Comparison of ENCODE assay signal across 17 cellular contexts in the genomic region with DNA sequence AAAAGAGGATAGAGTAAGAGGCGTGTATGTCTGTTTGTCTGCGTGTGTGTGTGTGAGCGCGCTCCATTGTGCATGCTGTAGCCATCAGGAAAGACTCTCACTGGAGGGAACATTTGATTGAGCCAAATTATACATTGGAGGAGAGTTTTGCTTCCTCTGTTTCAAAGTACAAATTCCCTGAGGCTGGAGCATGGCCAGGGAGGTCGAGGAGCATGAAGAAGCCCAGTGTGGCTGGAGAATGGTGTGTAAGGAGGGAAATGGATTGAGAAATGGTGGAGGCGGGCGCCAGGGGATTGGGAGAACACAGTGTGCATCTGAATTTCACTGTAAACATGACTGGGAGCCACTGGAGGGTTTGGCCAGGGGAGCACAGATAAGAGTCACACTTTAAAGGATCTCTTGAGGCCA. TPM values are rescaled to one million over a fixed set of nuclear protein-coding genes. Genes with fewer than 3 reads are reported as not detected.
DNase-seq lines count a peak whose midpoint lies in the region; ATAC-seq and TF ChIP-seq lines count a peak whose summit lies in the region.
"Had no signal": no experiment of that assay in that cellular context is flagged by ENCODE, and none has a peak within 500 bp of the region (broad histone marks: within the 10 kb centered on the region; RNA-seq: fewer than 3 reads in every experiment).

No MANE protein-coding gene starts in this region.

- no peak overlapping the region for H3K4me3 Mint-ChIP-seq in mesothelial cell of epicardium
- H3K4me3 Mint-ChIP-seq: CD8-positive, alpha-beta T cell; neural crest cell had no signal

- H3K4me1 ChIP-seq in heart left ventricle = peaks cover 0 to 21% (median 10%) of the 10 kb centered on the region in 12 donors
- peaks cover 11% of the 10 kb centered on the region for H3K4me1 ChIP-seq in lower lobe of right lung
- peaks cover 0 to 12% (median 3%) of the 10 kb centered on the region in 4 donors for H3K4me1 ChIP-seq in tibial nerve
- H3K4me1 ChIP-seq: prostate gland, suprapubic skin had no signal

- peak; percentile 41 to 69 (median 56) for ATAC-seq in heart left ventricle
- peak; percentile 95 to 96 for ATAC-seq in lower lobe of right lung
- ATAC-seq: CD8-positive, alpha-beta T cell had no signal

- H3K9me3 Mint-ChIP-seq in mesothelial cell of epicardium = no peaks in the 10 kb centered on the region
- H3K9me3 Mint-ChIP-seq: CD8-positive, alpha-beta T cell; neural crest cell had no signal

- no peak overlapping the region for H3K27ac Mint-ChIP-seq in mesothelial cell of epicardium
- H3K27ac Mint-ChIP-seq: CD8-positive, alpha-beta T cell had no signal

- no peaks in the 10 kb centered on the region for H3K36me3 Mint-ChIP-seq in mesothelial cell of epicardium
- H3K36me3 Mint-ChIP-seq: CD8-positive, alpha-beta T cell had no signal

- intact Hi-C loops in heart left ventricle (cut with DNase I) (no loop called here), lower lobe of right lung (cut with DNase I) (no loop called here)

- TF ChIP-seq CTCF in cardiac fibroblast (IDR thresholded peaks at IDR 0.05; ENCODE audit: low read depth, low read length) (no peak), heart left ventricle (IDR thresholded peaks at IDR 0.05) (no peak), lower lobe of right lung (IDR thresholded peaks at IDR 0.05) (no peak), tibial nerve (IDR thresholded peaks at IDR 0.05) (no peak), mesothelial cell of epicardium (IDR thresholded peaks at IDR 0.05; ENCODE audit: unreplicated experiment) (no peak)

- H3K27me3 ChIP-seq in heart left ventricle (no peaks in the 10 kb centered on the region), lower lobe of right lung (ENCODE audit: low read depth) (no peaks in the 10 kb centered on the region), tibial nerve (no peaks in the 10 kb centered on the region)

- TF ChIP-seq POLR2A in heart left ventricle (IDR thresholded peaks at IDR 0.05) (no peak), tibial nerve (IDR thresholded peaks at IDR 0.05) (no peak)

- 52 to 69% (median 59%) methylated on average over 7 of the region's 7 CpGs for WGBS in heart left ventricle, 4 donors
- WGBS in tibial nerve, 2 donors = 36 to 53% methylated on average over 7 of the region's 7 CpGs

- H3K27me3 Mint-ChIP-seq in mesothelial cell of epicardium (ENCODE audit: low read depth) = peaks cover 3% of the 10 kb centered on the region

- peak in 1 of 2 donors; percentile 71 for TF ChIP-seq EP300 in tibial nerve (IDR thresholded peaks at IDR 0.05)

- H3K4me3 ChIP-seq in cardiac fibroblast (replicated peaks in 1 of 2; ENCODE audit: low read depth in 2 of 2, low read length in 2 of 2) (no peak overlapping the region), heart left ventricle (no peak overlapping the region), lower lobe of right lung (no peak overlapping the region), tibial nerve (no peak overlapping the region)
- H3K4me3 ChIP-seq: prostate gland, suprapubic skin had no signal

- H3K36me3 ChIP-seq in heart left ventricle = no peaks in the 10 kb centered on the region
- no peaks in the 10 kb centered on the region for H3K36me3 ChIP-seq in lower lobe of right lung
- H3K36me3 ChIP-seq in tibial nerve = no peaks in the 10 kb centered on the region
- H3K36me3 ChIP-seq: prostate gland, suprapubic skin had no signal

- no peaks in the 10 kb centered on the region for H3K9me3 ChIP-seq in heart left ventricle
- no peaks in the 10 kb centered on the region for H3K9me3 ChIP-seq in lower lobe of right lung
- H3K9me3 ChIP-seq in tibial nerve = no peaks in the 10 kb centered on the region
- H3K9me3 ChIP-seq: prostate gland, suprapubic skin had no signal

- H3K27ac ChIP-seq in heart left ventricle (peak overlapping the region in 1 of 12 donors; percentile 9), lower lobe of right lung (peak overlapping the region; percentile 47), tibial nerve (peak overlapping the region in 2 of 4 donors; percentile 27 to 36)
- H3K27ac ChIP-seq: suprapubic skin had no signal

- DNase-seq in cardiac fibroblast (ENCODE audit: low read depth in 2 of 2) (peak; percentile 20 to 88), heart left ventricle (peak in 1 of 5 donors; percentile 47), lower lobe of right lung (peak; percentile 86), tibial nerve (ENCODE audit: low spot score in 2 of 2) (peak; percentile 60 to 79), mesothelial cell of epicardium (ENCODE audit: low spot score in 2 of 2, unreplicated experiment in 2 of 2) (no peak), kidney tubule cell (ENCODE audit: low spot score) (no peak), medulla oblongata (ENCODE audit: extremely low spot score) (no peak)
- DNase-seq: activated CD4-positive, alpha-beta T cell treated with anti-CD3 and anti-CD28 coated beads for 4 hours; CD8-positive, alpha-beta T cell; DMS79; NCI-H1048; NCI-H2029 treated with DMSO at 0.1 percent for 48 hours; NCI-H510A; NK-92 treated with Interleukin-12 subunit alpha and Interleukin-12 subunit beta, amount 100 ng/mL, for 24 hours had no signal

- H3K4me1 Mint-ChIP-seq in mesothelial cell of epicardium = peaks cover 4% of the 10 kb centered on the region
- H3K4me1 Mint-ChIP-seq: neural crest cell had no signal

RNA-seq across cellular contexts. Expression of gene EFNA1, which starts 22.1 kb away (rescaled TPM):
- total RNA-seq in heart left ventricle (10 to 100 TPM; 22.8 to 51.8 (median 37.2) TPM), lower lobe of right lung (144 TPM), tibial nerve (10 to 100 TPM; 27.4 to 41.4 (median 34.0) TPM), mesothelial cell of epicardium (92.4 to 94.8 TPM (median 93.1 TPM) in 3 replicates)
- 100 to 1,000 TPM in 1 of 2 donors, 10 to 100 TPM in 1; 31.6 to 103 TPM for polyA plus RNA-seq in heart left ventricle

RNA-seq across cellular contexts. Expression of gene EFNA3, which starts 27.0 kb away (rescaled TPM):
- total RNA-seq in heart left ventricle (1 to 10 TPM in 2 of 9 donors, under 1 TPM in 7; 0.20 to 2.4 (median 0.61) TPM), lower lobe of right lung (1.0 TPM), tibial nerve (1 to 10 TPM in 2 of 4 donors, under 1 TPM in 1, not detected in 1; 0.63 to 1.2 (median 1.2) TPM), mesothelial cell of epicardium (14.6 to 17.8 TPM (median 15.4 TPM) in 3 replicates)
- 1 to 10 TPM in 1 of 2 donors, under 1 TPM in 1; 0.61 to 1.9 TPM for polyA plus RNA-seq in heart left ventricle

RNA-seq across cellular contexts. Expression of gene SLC50A1, which starts 30.0 kb away (rescaled TPM):
- 10 to 100 TPM in 4 of 9 donors, 1 to 10 TPM in 5; 5.4 to 21.7 (median 9.7) TPM for total RNA-seq in heart left ventricle
- polyA plus RNA-seq in heart left ventricle = 10 to 100 TPM; 15.7 to 36.0 TPM
- total RNA-seq in lower lobe of right lung = 42.6 TPM
- total RNA-seq in tibial nerve = 10 to 100 TPM in 3 of 4 donors, 1 to 10 TPM in 1; 5.7 to 33.9 (median 14.9) TPM
- 25.6 to 33.5 TPM (median 25.9 TPM) in 3 replicates for total RNA-seq in mesothelial cell of epicardium

RNA-seq across cellular contexts. Expression of gene DPM3, which starts 34.7 kb away (rescaled TPM):
- total RNA-seq in heart left ventricle (10 to 100 TPM; 46.1 to 70.7 (median 54.4) TPM), lower lobe of right lung (62.3 TPM), tibial nerve (100 to 1,000 TPM in 2 of 4 donors, 10 to 100 TPM in 2; 74.7 to 115 (median 95.6) TPM), mesothelial cell of epicardium (49.7 to 60.9 TPM (median 54.1 TPM) in 3 replicates)
- polyA plus RNA-seq in heart left ventricle = 100 to 1,000 TPM in 1 of 2 donors, 10 to 100 TPM in 1; 75.4 to 216 TPM

RNA-seq across cellular contexts. Expression of gene EFNA4, which starts 42.1 kb away (rescaled TPM):
- 1 to 10 TPM; 1.1 to 3.3 (median 2.2) TPM for total RNA-seq in heart left ventricle
- 1 to 10 TPM; 2.0 to 4.8 TPM for polyA plus RNA-seq in heart left ventricle
- 7.4 TPM for total RNA-seq in lower lobe of right lung
- 1 to 10 TPM in 3 of 4 donors, under 1 TPM in 1; 0.87 to 4.2 (median 1.8) TPM for total RNA-seq in tibial nerve
- total RNA-seq in mesothelial cell of epicardium = 30.8 to 31.2 TPM (median 30.9 TPM) in 3 replicates

Comparison
In these comparisons a context has a peak if more than half of its experiments do, and no peak if none do; other contexts are left out.
1. DNase-seq: peak in cardiac fibroblast (2 of 2), lower lobe of right lung (single experiment) and tibial nerve (2 of 2); none in mesothelial cell of epicardium (0 of 2), kidney tubule cell (single experiment) and medulla oblongata (single experiment).